ENCODE assay signal across 21 cellular contexts in genomic region chr21:34270406-34270805, GRCh38.
DNase-seq lines count a peak whose midpoint lies in the region; ATAC-seq, FAIRE-seq and TF ChIP-seq lines count a peak whose summit lies in the region.
"Had no signal": no experiment of that assay in that cellular context is flagged by ENCODE, and none has a peak within 500 bp of the region (broad histone marks: within the 10 kb centered on the region; RNA-seq: fewer than 3 reads in every experiment).

No MANE protein-coding gene starts in this region.

- H3K27me3 ChIP-seq in pancreas: no peaks in the 10 kb centered on the region

- no peaks in the 10 kb centered on the region for H3K4me1 ChIP-seq in pancreas
- H3K4me1 ChIP-seq: A549, Caco-2 had no signal

- WGBS in pancreas, 2 donors: 55 to 67% methylated on average over 6 of the region's 6 CpGs

- in situ Hi-C loops in ACHN (cut with HindIII; ENCODE audit: low pct_ligation_motif_present, low pct_unique_long_range_greater_than_20kb, low sequenced_read_pairs): no loop called here

- no peak for FAIRE-seq in pancreas (lab: Jason Lieb, UNC)
- FAIRE-seq: A549, G401.6, GM12892, H54 had no signal

- ATAC-seq in left lobe of liver (peak; percentile 90), GM18858 (IDR thresholded peaks at IDR 0.05; ENCODE audit: unreplicated experiment) (no peak), pancreas (no peak), GM18861 (IDR thresholded peaks at IDR 0.05; ENCODE audit: unreplicated experiment) (no peak)
- ATAC-seq: A549 had no signal

- no peaks in the 10 kb centered on the region for H3K9me3 ChIP-seq in pancreas
- H3K9me3 ChIP-seq: A549, Caco-2, HAP-1 had no signal

- intact Hi-C loops in pancreas (cut with DNase I): no loop called here

- TF ChIP-seq CTCF in epithelial cell of proximal tubule (conservative IDR thresholded peaks at IDR 0.05; ENCODE audit: low read depth, low read length): no peak
- no peak for TF ChIP-seq CTCF in pancreas (IDR thresholded peaks at IDR 0.05)

- H3K4me3 ChIP-seq in epithelial cell of proximal tubule (ENCODE audit: low read depth, low read length) (no peak overlapping the region), pancreas (no peak overlapping the region)
- H3K4me3 ChIP-seq: A549, HAP-1 had no signal

- DNase-seq in ACHN (peak; percentile 2), epithelial cell of proximal tubule (ENCODE audit: low read depth) (peak; percentile 4), islet precursor cell (peak; percentile 25), left lobe of liver (ENCODE audit: low spot score) (no peak), pancreas (no peak)
- no peak for DNase-seq in stimulated activated CD4-positive, alpha-beta T cell treated with anti-CD3 and anti-CD28 coated beads, Interleukin-12 subunit alpha, Interleukin-12 subunit beta, amount 100 ng/mL, for 4 hours
- DNase-seq: 8988T; C1 segment of cervical spinal cord; Caco-2; CD4-positive, alpha-beta memory T cell; DMS153; DND-41; GOT3; HFFc6 had no signal

- H3K27ac ChIP-seq in pancreas: no peak overlapping the region
- H3K27ac ChIP-seq: A549 had no signal

- H3K36me3 ChIP-seq in pancreas: no peaks in the 10 kb centered on the region
- H3K36me3 ChIP-seq: HAP-1 had no signal

Comparison
In these comparisons a context has a peak if more than half of its experiments do, and no peak if none do; other contexts are left out.
1. DNase-seq: peak in ACHN (single experiment), epithelial cell of proximal tubule (single experiment) and islet precursor cell (single experiment); none in left lobe of liver (single experiment), stimulated activated CD4-positive, alpha-beta T cell treated with anti-CD3 and anti-CD28 coated beads, Interleukin-12 subunit alpha, Interleukin-12 subunit beta, amount 100 ng/mL, for 4 hours (single experiment) and pancreas (0 of 6).